In genomic region chr22:40838486-40838885, GRCh38 we compare ENCODE assay signal across 19 cellular contexts. TPM values are rescaled to one million over a fixed set of nuclear protein-coding genes. Genes with fewer than 3 reads are reported as not detected.
DNase-seq lines count a peak whose midpoint lies in the region; ATAC-seq, FAIRE-seq and TF ChIP-seq lines count a peak whose summit lies in the region.
"Had no signal": no experiment of that assay in that cellular context is flagged by ENCODE, and none has a peak within 500 bp of the region (broad histone marks: within the 10 kb centered on the region; RNA-seq: fewer than 3 reads in every experiment).

No MANE protein-coding gene starts in this region.

- H3K36me3 Mint-ChIP-seq in activated CD8-positive, alpha-beta T cell treated with anti-CD3 and anti-CD28 coated beads for 36 hours (ENCODE audit: low read depth): peaks cover 43% of the 10 kb centered on the region
- H3K36me3 Mint-ChIP-seq in activated CD8-positive, alpha-beta T cell treated with anti-CD3 and anti-CD28 coated beads, Interleukin-2, amount 10 ng/mL, durations not matched to agents 7 days and 5 days (ENCODE audit: low read depth): peaks cover 43% of the 10 kb centered on the region
- H3K36me3 Mint-ChIP-seq in H9 (ENCODE audit: insufficient read depth in 1 of 3, low read depth in 3 of 3) (peaks cover 38 to 86% (median 79%) of the 10 kb centered on the region in 3 experiments; a peak in 6 of 7 replicates), neural progenitor cell (peaks cover 23% of the 10 kb centered on the region)

- no peaks in the 10 kb centered on the region for H3K9me3 ChIP-seq in H9 (ENCODE audit: control insufficient read depth, low read depth, low read length)
- H3K9me3 ChIP-seq in psoas muscle: no peaks in the 10 kb centered on the region
- no peaks in the 10 kb centered on the region for H3K9me3 ChIP-seq in neural progenitor cell (ENCODE audit: low read depth)
- H3K9me3 ChIP-seq: BLaER1, SK-N-SH had no signal

- H3K56ac ChIP-seq in H9 (ENCODE audit: insufficient read length, low read depth, low read length): no peak overlapping the region

- H3K36me3 ChIP-seq in psoas muscle (ENCODE audit: insufficient read depth in 1 of 2, low read depth in 1 of 2) (peaks cover 3 to 99% of the 10 kb centered on the region in 2 donors), neural progenitor cell (peaks cover 50% of the 10 kb centered on the region)

- no peaks in the 10 kb centered on the region for H3K23me2 ChIP-seq in H9 (ENCODE audit: insufficient read length, low read depth, low read length, poor library complexity, severe bottlenecking)

- no peak overlapping the region for H2AK5ac ChIP-seq in H9 (ENCODE audit: insufficient read length, low read length)

- H3K4ac ChIP-seq in H9 (ENCODE audit: low read depth, low read length): no peak overlapping the region

- no peak overlapping the region for H2BK20ac ChIP-seq in H9 (ENCODE audit: low read depth, low read length, poor library complexity, severe bottlenecking)

- no peaks in the 10 kb centered on the region for H3K27me3 ChIP-seq in H9 (ENCODE audit: insufficient read depth, low read length)
- H3K27me3 ChIP-seq in psoas muscle (ENCODE audit: insufficient read depth in 3 of 3, low read length in 2 of 3): no peaks in the 10 kb centered on the region
- H3K27me3 ChIP-seq in neural progenitor cell: no peaks in the 10 kb centered on the region
- H3K27me3 ChIP-seq: BLaER1 had no signal

- no peak overlapping the region for H3K4me2 ChIP-seq in H9 (ENCODE audit: insufficient read depth, insufficient read length, low read length)
- H3K4me2 ChIP-seq in neural progenitor cell: no peak overlapping the region
- H3K4me2 ChIP-seq: BLaER1, SK-N-SH had no signal

- no peak for TF ChIP-seq CTCF in activated CD8-positive, alpha-beta T cell treated with anti-CD3 and anti-CD28 coated beads for 36 hours (IDR thresholded peaks at IDR 0.05)
- TF ChIP-seq CTCF in H9 (conservative IDR thresholded peaks at IDR 0.05) (no peak), psoas muscle (IDR thresholded peaks at IDR 0.05) (no peak), neural progenitor cell (IDR thresholded peaks at IDR 0.05) (no peak), D721Med (IDR thresholded peaks at IDR 0.05; ENCODE audit: insufficient read depth, missing control alignments) (no peak)

- no peak overlapping the region for H4K91ac ChIP-seq in H9 (ENCODE audit: insufficient read length, low read depth, low read length)

- H3F3A ChIP-seq in neural progenitor cell (ENCODE audit: low read depth): peaks cover 7% of the 10 kb centered on the region

- H3K23ac ChIP-seq in H9 (ENCODE audit: insufficient read length, low read depth, low read length): no peak overlapping the region

- no CpG with 5 or more reads among the region's 3 CpGs for WGBS in H9 (ENCODE audit: extremely low coverage, insufficient read length, low lambda C conversion rate)
- 66 to 79% (median 67%) methylated on average over 3 of the region's 3 CpGs for WGBS in psoas muscle, 3 donors

- CTCF ChIA-PET in activated CD8-positive, alpha-beta T cell treated with anti-CD3 and anti-CD28 coated beads for 36 hours (lab: Charles Lee): interaction anchor here (0.6 to 1.7 kb wide), 3 partner anchors 18 to 155 kb away, joined by 3 to 4 read pairs (median 3); partner anchors contain the start of gene ST13
- CTCF ChIA-PET in activated CD8-positive, alpha-beta T cell treated with anti-CD3 and anti-CD28 coated beads, Interleukin-2, amount 10 ng/mL, durations not matched to agents 7 days and 5 days (lab: Charles Lee): interaction anchor here (1.4 kb wide), 1 partner anchor 156 kb away, joined by 3 read pairs; no protein-coding TSS in a partner anchor

- H3K9ac ChIP-seq in H9 (ENCODE audit: extremely low read depth, insufficient read length, low read length): no peak overlapping the region
- no peak overlapping the region for H3K9ac ChIP-seq in neural progenitor cell
- H3K9ac ChIP-seq: BLaER1, SK-N-SH had no signal

- H2BK120ac ChIP-seq in H9 (ENCODE audit: low read depth, low read length, poor library complexity, severe bottlenecking): no peak overlapping the region

- H2BK12ac ChIP-seq in H9 (ENCODE audit: insufficient read length, low read depth, low read length): no peak overlapping the region

- no peak for DNase-seq in activated CD8-positive, alpha-beta T cell treated with anti-CD3 and anti-CD28 coated beads for 36 hours
- DNase-seq in activated CD8-positive, alpha-beta T cell treated with anti-CD3 and anti-CD28 coated beads, Interleukin-2, amount 10 ng/mL, durations not matched to agents 7 days and 5 days: no peak
- no peak for DNase-seq in H9
- DNase-seq in RPMI8226: peak; percentile 14
- no peak for DNase-seq in psoas muscle
- no peak for DNase-seq in neural progenitor cell (ENCODE audit: low spot score)
- DNase-seq in kidney tubule cell (ENCODE audit: low spot score): no peak
- no peak for DNase-seq in D721Med (ENCODE audit: insufficient read length, low spot score)
- DNase-seq: CD4-positive, alpha-beta memory T cell; NCI-H1092 treated with DMSO at 0.1 percent for 48 hours; NCI-H1694 treated with DMSO at 0.1 percent for 48 hours; NCI-H2107; NCI-H446 treated with DMSO at 0.1 percent for 48 hours; OCI-M1; SHP77 treated with DMSO at 0.1 percent for 48 hours; SK-N-SH had no signal

- H2AFZ ChIP-seq in H9 (ENCODE audit: low read length): no peak overlapping the region
- H2AFZ ChIP-seq in neural progenitor cell (replicated peaks): no peak overlapping the region

- intact Hi-C loops in activated CD8-positive, alpha-beta T cell treated with anti-CD3 and anti-CD28 coated beads for 36 hours (cut with micrococcal nuclease): no loop called here
- intact Hi-C loops in psoas muscle (cut with DNase I): loop anchor here in 1 of 2 donors (10.0 kb wide), 1 partner anchor 316 kb away; no protein-coding TSS in a partner anchor

- H3K18ac ChIP-seq in H9 (ENCODE audit: insufficient read length, low read depth, low read length): no peak overlapping the region

- H3K4me3 Mint-ChIP-seq in activated CD8-positive, alpha-beta T cell treated with anti-CD3 and anti-CD28 coated beads for 36 hours: no peak overlapping the region
- no peak overlapping the region for H3K4me3 Mint-ChIP-seq in activated CD8-positive, alpha-beta T cell treated with anti-CD3 and anti-CD28 coated beads, Interleukin-2, amount 10 ng/mL, durations not matched to agents 7 days and 5 days
- H3K4me3 Mint-ChIP-seq in H9 (no peak overlapping the region), neural progenitor cell (no peak overlapping the region)
- H3K4me3 Mint-ChIP-seq: CD4-positive, alpha-beta memory T cell had no signal

- H3K79me2 ChIP-seq in H9 (ENCODE audit: insufficient read depth, low read length) (peaks cover 2% of the 10 kb centered on the region; the same call in 1 of the 2 replicates), neural progenitor cell (ENCODE audit: low read depth) (peaks cover 75% of the 10 kb centered on the region)

- H3T11ph ChIP-seq in H9 (ENCODE audit: low read length): no peak overlapping the region

- peaks cover 2% of the 10 kb centered on the region for H3K79me1 ChIP-seq in H9 (ENCODE audit: insufficient read depth, low read depth, low read length, poor library complexity, severe bottlenecking)

- peak overlapping the region; percentile 25 for H3K27ac Mint-ChIP-seq in activated CD8-positive, alpha-beta T cell treated with anti-CD3 and anti-CD28 coated beads for 36 hours
- H3K27ac Mint-ChIP-seq in activated CD8-positive, alpha-beta T cell treated with anti-CD3 and anti-CD28 coated beads, Interleukin-2, amount 10 ng/mL, durations not matched to agents 7 days and 5 days: no peak overlapping the region
- H3K27ac Mint-ChIP-seq in H9: peak overlapping the region in 2 of 3 experiments; percentile 59 to 76; a peak in 4 of 7 replicates
- H3K27ac Mint-ChIP-seq in neural progenitor cell: no peak overlapping the region
- H3K27ac Mint-ChIP-seq: CD4-positive, alpha-beta memory T cell had no signal

- H4K8ac ChIP-seq in H9 (replicated peaks; ENCODE audit: insufficient read length, low read depth, low read length): no peak overlapping the region

- no peaks in the 10 kb centered on the region for H3K27me3 Mint-ChIP-seq in activated CD8-positive, alpha-beta T cell treated with anti-CD3 and anti-CD28 coated beads for 36 hours
- no peaks in the 10 kb centered on the region for H3K27me3 Mint-ChIP-seq in activated CD8-positive, alpha-beta T cell treated with anti-CD3 and anti-CD28 coated beads, Interleukin-2, amount 10 ng/mL, durations not matched to agents 7 days and 5 days (ENCODE audit: low read depth)
- H3K27me3 Mint-ChIP-seq in H9 (ENCODE audit: low read depth) (no peaks in the 10 kb centered on the region), neural progenitor cell (ENCODE audit: insufficient read depth, low read depth) (no peaks in the 10 kb centered on the region)
- H3K27me3 Mint-ChIP-seq: CD4-positive, alpha-beta memory T cell had no signal

- H3K27ac ChIP-seq in H9 (ENCODE audit: insufficient read length, low read depth, low read length): no peak overlapping the region
- H3K27ac ChIP-seq in psoas muscle: peak overlapping the region; percentile 21
- H3K27ac ChIP-seq in neural progenitor cell: no peak overlapping the region
- H3K27ac ChIP-seq: BLaER1 had no signal

- no peaks in the 10 kb centered on the region for H3K9me3 Mint-ChIP-seq in activated CD8-positive, alpha-beta T cell treated with anti-CD3 and anti-CD28 coated beads for 36 hours
- no peaks in the 10 kb centered on the region for H3K9me3 Mint-ChIP-seq in activated CD8-positive, alpha-beta T cell treated with anti-CD3 and anti-CD28 coated beads, Interleukin-2, amount 10 ng/mL, durations not matched to agents 7 days and 5 days (ENCODE audit: insufficient read depth)
- H3K9me3 Mint-ChIP-seq in H9 (no peaks in the 10 kb centered on the region), neural progenitor cell (no peaks in the 10 kb centered on the region)
- H3K9me3 Mint-ChIP-seq: CD4-positive, alpha-beta memory T cell had no signal

- H4K5ac ChIP-seq in H9 (ENCODE audit: insufficient read length, low read depth, low read length): no peak overlapping the region

- H2BK5ac ChIP-seq in H9 (ENCODE audit: insufficient read length, low read length): no peak overlapping the region

- no peaks in the 10 kb centered on the region for H4K20me1 ChIP-seq in H9 (ENCODE audit: control insufficient read depth, insufficient read depth, insufficient read length)
- peaks cover 33% of the 10 kb centered on the region for H4K20me1 ChIP-seq in neural progenitor cell (ENCODE audit: low read depth)

- POLR2A ChIA-PET in activated CD8-positive, alpha-beta T cell treated with anti-CD3 and anti-CD28 coated beads for 36 hours (lab: Charles Lee): no interaction called here
- POLR2A ChIA-PET in activated CD8-positive, alpha-beta T cell treated with anti-CD3 and anti-CD28 coated beads, Interleukin-2, amount 10 ng/mL, durations not matched to agents 7 days and 5 days (lab: Charles Lee): interaction anchor here (0.6 to 1.1 kb wide), 2 partner anchors 18 to 608 kb away, joined by 3 to 4 read pairs; partner anchors contain the start of genes ST13, TOB2 and XPNPEP3

- no peak for ATAC-seq in activated CD8-positive, alpha-beta T cell treated with anti-CD3 and anti-CD28 coated beads for 36 hours
- no peak for ATAC-seq in activated CD8-positive, alpha-beta T cell treated with anti-CD3 and anti-CD28 coated beads, Interleukin-2, amount 10 ng/mL, durations not matched to agents 7 days and 5 days
- peak in 2 of 4 donors; percentile 39 to 49 for ATAC-seq in psoas muscle

- no peak overlapping the region for H3K4me3 ChIP-seq in psoas muscle
- no peak overlapping the region for H3K4me3 ChIP-seq in neural progenitor cell
- H3K4me3 ChIP-seq: BLaER1 had no signal

- no peak overlapping the region for H2BK15ac ChIP-seq in H9 (ENCODE audit: low read depth, low read length)

- H3K14ac ChIP-seq in H9 (ENCODE audit: insufficient read depth, low read length): no peak overlapping the region

- H3K4me1 ChIP-seq in H9 (ENCODE audit: insufficient read depth, low read length) (no peaks in the 10 kb centered on the region), psoas muscle (peaks cover 29% of the 10 kb centered on the region), neural progenitor cell (no peaks in the 10 kb centered on the region)
- H3K4me1 ChIP-seq: BLaER1 had no signal

- H3K4me1 Mint-ChIP-seq in activated CD8-positive, alpha-beta T cell treated with anti-CD3 and anti-CD28 coated beads for 36 hours (ENCODE audit: low read depth): peaks cover 8% of the 10 kb centered on the region
- peaks cover 15% of the 10 kb centered on the region for H3K4me1 Mint-ChIP-seq in activated CD8-positive, alpha-beta T cell treated with anti-CD3 and anti-CD28 coated beads, Interleukin-2, amount 10 ng/mL, durations not matched to agents 7 days and 5 days (ENCODE audit: low read depth)
- no peaks in the 10 kb centered on the region for H3K4me1 Mint-ChIP-seq in H9
- H3K4me1 Mint-ChIP-seq in neural progenitor cell: no peaks in the 10 kb centered on the region

- FAIRE-seq in D721Med (lab: Jason Lieb, UNC): no peak
- FAIRE-seq: H1 had no signal

RNA-seq across cellular contexts. Expression of gene ST13, which starts 18.0 kb away (rescaled TPM):
- total RNA-seq in activated CD8-positive, alpha-beta T cell treated with anti-CD3 and anti-CD28 coated beads for 36 hours: 100 to 1,000 TPM; 237 to 249 TPM
- total RNA-seq in activated CD8-positive, alpha-beta T cell treated with anti-CD3 and anti-CD28 coated beads, Interleukin-2, amount 10 ng/mL, durations not matched to agents 7 days and 5 days: 100 to 1,000 TPM; 141 to 148 TPM
- total RNA-seq in H9 (2021) (345 and 353 TPM in 2 replicates), psoas muscle (100 to 1,000 TPM; 262 to 316 (median 296) TPM), neural progenitor cell (ENCODE audit: low replicate concordance) (213 and 310 TPM in 2 replicates)
- polyA plus RNA-seq in psoas muscle: 100 to 1,000 TPM; 166 to 456 (median 189) TPM

RNA-seq across cellular contexts. Expression of gene XPNPEP3, which starts 18.5 kb away (rescaled TPM):
- total RNA-seq in activated CD8-positive, alpha-beta T cell treated with anti-CD3 and anti-CD28 coated beads for 36 hours: 10 to 100 TPM; 24.4 to 25.5 TPM
- 10 to 100 TPM; 14.6 TPM for total RNA-seq in activated CD8-positive, alpha-beta T cell treated with anti-CD3 and anti-CD28 coated beads, Interleukin-2, amount 10 ng/mL, durations not matched to agents 7 days and 5 days
- total RNA-seq in H9 (2021): 17.1 and 18.3 TPM in 2 replicates
- 10 to 100 TPM in 3 of 4 donors, 1 to 10 TPM in 1; 9.8 to 16.3 (median 11.2) TPM for total RNA-seq in psoas muscle
- polyA plus RNA-seq in psoas muscle: 10 to 100 TPM in 1 of 3 donors, 1 to 10 TPM in 2; 3.3 to 12.9 (median 7.9) TPM
- total RNA-seq in neural progenitor cell (ENCODE audit: low replicate concordance): 18.0 and 21.4 TPM in 2 replicates

RNA-seq across cellular contexts. Expression of gene SLC25A17, which starts 19.3 kb away (rescaled TPM):
- total RNA-seq in activated CD8-positive, alpha-beta T cell treated with anti-CD3 and anti-CD28 coated beads for 36 hours: 10 to 100 TPM; 28.0 to 34.8 TPM
- 10 to 100 TPM; 20.0 to 24.1 TPM for total RNA-seq in activated CD8-positive, alpha-beta T cell treated with anti-CD3 and anti-CD28 coated beads, Interleukin-2, amount 10 ng/mL, durations not matched to agents 7 days and 5 days
- total RNA-seq in H9 (2021) (26.5 and 30.2 TPM in 2 replicates), psoas muscle (1 to 10 TPM; 2.7 to 6.2 (median 3.7) TPM), neural progenitor cell (ENCODE audit: low replicate concordance) (27.1 and 31.7 TPM in 2 replicates)
- polyA plus RNA-seq in psoas muscle: 10 to 100 TPM in 1 of 3 donors, 1 to 10 TPM in 2; 4.6 to 16.3 (median 6.8) TPM

RNA-seq across cellular contexts. Expression of gene DNAJB7, which starts 23.4 kb away (rescaled TPM):
- total RNA-seq in activated CD8-positive, alpha-beta T cell treated with anti-CD3 and anti-CD28 coated beads for 36 hours: not detected
- total RNA-seq in activated CD8-positive, alpha-beta T cell treated with anti-CD3 and anti-CD28 coated beads, Interleukin-2, amount 10 ng/mL, durations not matched to agents 7 days and 5 days: not detected
- total RNA-seq in H9 (2021) (not detected in 2 replicates), psoas muscle (not detected), neural progenitor cell (ENCODE audit: low replicate concordance) (not detected in 2 replicates)
- under 1 TPM in 2 of 3 donors, not detected in 1; 0.01 to 0.03 TPM for polyA plus RNA-seq in psoas muscle
- total RNA-seq: CD4-positive, alpha-beta memory T cell; H1; RPMI7951 had no signal
- polyA plus RNA-seq: CD4-positive, alpha-beta memory T cell; H1; SK-N-SH had no signal

Comparison
In these comparisons a context has a peak if more than half of its experiments do, and no peak if none do; other contexts are left out.
1. H3K27ac Mint-ChIP-seq: peak in activated CD8-positive, alpha-beta T cell treated with anti-CD3 and anti-CD28 coated beads for 36 hours (single experiment) and H9 (2 of 3); none in activated CD8-positive, alpha-beta T cell treated with anti-CD3 and anti-CD28 coated beads, Interleukin-2, amount 10 ng/mL, durations not matched to agents 7 days and 5 days (single experiment) and neural progenitor cell (single experiment).